Comparison of ENCODE assay signal across 40 cellular contexts in the genomic region with DNA sequence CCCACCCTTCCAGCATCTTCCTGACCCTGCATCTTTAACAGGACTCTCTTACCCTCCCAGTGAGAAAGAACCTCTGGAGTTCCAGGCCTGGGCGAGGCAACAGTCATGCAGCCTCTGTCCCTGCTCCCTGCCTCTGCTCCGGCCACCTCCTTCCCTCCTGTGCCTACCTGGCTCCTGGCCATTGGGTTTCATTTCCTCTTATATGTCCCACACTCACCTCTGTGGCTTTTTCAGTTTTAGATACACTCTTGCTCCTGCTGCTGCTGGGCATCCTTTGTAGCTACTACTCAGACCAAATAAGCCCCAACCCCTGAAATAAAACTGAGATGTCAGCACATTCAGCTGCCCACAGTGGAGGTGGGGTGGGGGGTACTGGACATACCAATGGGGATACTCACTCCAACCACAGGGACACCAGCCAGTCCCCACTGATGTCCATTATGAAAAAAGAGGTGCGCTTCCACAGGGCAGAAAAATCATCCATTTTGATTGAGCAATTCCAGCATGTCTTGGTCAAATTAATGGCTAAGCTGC.
"Had no signal": no experiment of that assay in that cellular context is flagged by ENCODE, and none has a peak within 500 bp of the region (broad histone marks: within the 10 kb centered on the region; RNA-seq: fewer than 3 reads in every experiment).

No MANE protein-coding gene starts in this region.

- H3K9me3 Mint-ChIP-seq: activated B cell treated with CpG ODN at 0.5 μM for 24 hours; activated CD4-positive, alpha-beta memory T cell treated with anti-CD3 and anti-CD28 coated beads, Interleukin-2, amount 10 ng/mL, durations not matched to agents 7 days and 5 days; activated naive CD8-positive, alpha-beta T cell treated with anti-CD3 and anti-CD28 coated beads, Interleukin-2, amount 10 ng/mL, durations not matched to agents 7 days and 5 days; activated T-cell treated with anti-CD3 and anti-CD28 coated beads, Interleukin-2, amount 50 U/mL, for 72 hours; activated T-helper 17 cell treated with anti-CD3 and anti-CD28 coated beads, Interleukin-2, amount 50 U/mL, for 72 hours; brain had no signal

- H3K27ac ChIP-seq: ascending aorta, Peyer's patch, RWPE1, VCaP had no signal

- H3K36me3 Mint-ChIP-seq: activated CD8-positive, alpha-beta memory T cell treated with anti-CD3 and anti-CD28 coated beads, Interleukin-2, amount 10 ng/mL, durations not matched to agents 7 days and 5 days; activated naive CD8-positive, alpha-beta T cell treated with anti-CD3 and anti-CD28 coated beads, Interleukin-2, amount 10 ng/mL, durations not matched to agents 7 days and 5 days; brain had no signal

- H3K4me3 ChIP-seq: ascending aorta, Peyer's patch had no signal

- H3K27me3 ChIP-seq: ascending aorta, Peyer's patch had no signal

- H3K9me3 ChIP-seq: ascending aorta, Peyer's patch had no signal

- H3K27ac Mint-ChIP-seq: activated B cell treated with CpG ODN at 0.5 μM for 24 hours; activated CD4-positive, alpha-beta memory T cell treated with anti-CD3 and anti-CD28 coated beads, Interleukin-2, amount 10 ng/mL, durations not matched to agents 7 days and 5 days; activated CD8-positive, alpha-beta memory T cell treated with anti-CD3 and anti-CD28 coated beads, Interleukin-2, amount 10 ng/mL, durations not matched to agents 7 days and 5 days; activated naive CD8-positive, alpha-beta T cell treated with anti-CD3 and anti-CD28 coated beads, Interleukin-2, amount 10 ng/mL, durations not matched to agents 7 days and 5 days; activated T-cell treated with anti-CD3 and anti-CD28 coated beads, Interleukin-2, amount 50 U/mL, for 72 hours; activated T-helper 17 cell treated with anti-CD3 and anti-CD28 coated beads, Interleukin-2, amount 50 U/mL, for 72 hours; brain had no signal

- H3K4me1 Mint-ChIP-seq: activated B cell treated with CpG ODN at 0.5 μM for 24 hours; activated CD4-positive, alpha-beta memory T cell treated with anti-CD3 and anti-CD28 coated beads, Interleukin-2, amount 10 ng/mL, durations not matched to agents 7 days and 5 days; activated CD8-positive, alpha-beta memory T cell treated with anti-CD3 and anti-CD28 coated beads, Interleukin-2, amount 10 ng/mL, durations not matched to agents 7 days and 5 days; activated naive CD8-positive, alpha-beta T cell treated with anti-CD3 and anti-CD28 coated beads, Interleukin-2, amount 10 ng/mL, durations not matched to agents 7 days and 5 days; activated T-helper 17 cell treated with anti-CD3 and anti-CD28 coated beads, Interleukin-2, amount 50 U/mL, for 72 hours had no signal

- ATAC-seq: activated CD8-positive, alpha-beta memory T cell treated with anti-CD3 and anti-CD28 coated beads, Interleukin-2, amount 10 ng/mL, durations not matched to agents 7 days and 5 days; activated T-cell treated with anti-CD3 and anti-CD28 coated beads, Interleukin-2, amount 50 U/mL, for 72 hours; activated T-helper 17 cell treated with anti-CD3 and anti-CD28 coated beads, Interleukin-2, amount 50 U/mL, for 72 hours; PC-3 had no signal

- DNase-seq: activated B cell treated with CpG ODN at 0.5 μM for 24 hours; activated CD4-positive, alpha-beta memory T cell treated with anti-CD3 and anti-CD28 coated beads, Interleukin-2, amount 10 ng/mL, durations not matched to agents 7 days and 5 days; activated CD4-positive, alpha-beta T cell treated with anti-CD3 and anti-CD28 coated beads for 4 hours; activated CD4-positive, alpha-beta T cell treated with anti-CD3 and anti-CD28 coated beads, Interleukin-2, amount 50 U/mL, for 1 hour; activated CD4-positive, CD25-positive, alpha-beta regulatory T cell treated with anti-CD3 and anti-CD28 coated beads, Interleukin-2, amount 50 U/mL, for 72 hours; activated CD8-positive, alpha-beta memory T cell treated with anti-CD3 and anti-CD28 coated beads for 24 hours; activated CD8-positive, alpha-beta memory T cell treated with anti-CD3 and anti-CD28 coated beads, Interleukin-2, amount 10 ng/mL, durations not matched to agents 7 days and 5 days; activated CD8-positive, alpha-beta memory T cell treated with anti-CD3 and anti-CD28 coated beads, Interleukin-2, amount 50 U/mL, for 48 hours; activated effector memory CD4-positive, alpha-beta T cell treated with anti-CD3 and anti-CD28 coated beads, Interleukin-2, amount 50 U/mL, for 16 hours; activated naive CD4-positive, alpha-beta T cell; activated naive CD4-positive, alpha-beta T cell treated with anti-CD3 and anti-CD28 coated beads, Interleukin-2, amount 50 U/mL, for 16 hours; activated naive CD8-positive, alpha-beta T cell treated with anti-CD3 and anti-CD28 coated beads, Interleukin-2, amount 10 ng/mL, durations not matched to agents 7 days and 5 days; activated T-cell treated with anti-CD3 and anti-CD28 coated beads, Interleukin-2, amount 50 U/mL, for 1 hour; activated T-cell treated with anti-CD3 and anti-CD28 coated beads, Interleukin-2, amount 50 U/mL, for 72 hours; amygdala; caudate nucleus; cerebellar nuclear complex; Karpas-422; KBM-7; NCI-H1105; NCI-H1417 treated with DMSO at 0.1 percent for 48 hours; NCI-H187 treated with DMSO at 0.1 percent for 48 hours; NCI-H2081; NCI-H226; NCI-H446 treated with DMSO at 0.1 percent for 48 hours; NCI-H524; NK-92 treated with Interleukin-12 subunit alpha and Interleukin-12 subunit beta, amount 100 ng/mL, for 24 hours; PC-3; Peyer's patch; Right ventricle myocardium superior; SW 1271; T-helper 1 cell; T-helper 2 cell; T-helper 9 cell had no signal

- H3K36me3 ChIP-seq: ascending aorta, Peyer's patch had no signal

- H3K4me3 Mint-ChIP-seq: activated B cell treated with CpG ODN at 0.5 μM for 24 hours; activated CD4-positive, alpha-beta memory T cell treated with anti-CD3 and anti-CD28 coated beads, Interleukin-2, amount 10 ng/mL, durations not matched to agents 7 days and 5 days; activated CD8-positive, alpha-beta memory T cell treated with anti-CD3 and anti-CD28 coated beads, Interleukin-2, amount 10 ng/mL, durations not matched to agents 7 days and 5 days; activated naive CD8-positive, alpha-beta T cell treated with anti-CD3 and anti-CD28 coated beads, Interleukin-2, amount 10 ng/mL, durations not matched to agents 7 days and 5 days; activated T-cell treated with anti-CD3 and anti-CD28 coated beads, Interleukin-2, amount 50 U/mL, for 72 hours; activated T-helper 17 cell treated with anti-CD3 and anti-CD28 coated beads, Interleukin-2, amount 50 U/mL, for 72 hours; brain had no signal

- FAIRE-seq: bronchial epithelial cell had no signal

- H3K4me1 ChIP-seq: ascending aorta, Peyer's patch had no signal
